19 cellular contexts compared by ENCODE assay signal in the genomic region with DNA sequence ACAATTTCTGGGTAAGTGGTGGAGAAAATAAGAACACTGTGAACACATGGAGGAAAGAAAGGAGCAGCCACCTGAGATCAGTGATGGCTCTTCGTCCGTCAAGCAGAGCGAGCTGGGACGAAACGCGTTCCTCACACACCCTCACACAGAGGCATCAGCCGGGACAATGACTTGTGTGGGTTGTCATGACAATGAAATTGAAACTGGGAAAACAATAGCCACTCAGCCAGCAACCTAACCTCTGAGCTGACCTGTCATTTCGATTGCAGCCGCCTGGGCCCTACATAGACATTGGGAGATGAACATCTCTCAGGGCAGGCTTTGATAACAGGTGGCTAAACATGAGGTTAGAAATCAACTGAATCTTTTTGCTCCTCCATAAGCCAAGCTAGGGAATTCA. TPM values are rescaled to one million over a fixed set of nuclear protein-coding genes. Genes with fewer than 3 reads are reported as not detected.
"Had no signal": no experiment of that assay in that cellular context is flagged by ENCODE, and none has a peak within 500 bp of the region (broad histone marks: within the 10 kb centered on the region; RNA-seq: fewer than 3 reads in every experiment).

No MANE protein-coding gene starts in this region.

- H3K27ac ChIP-seq: ascending aorta, gastrocnemius medialis, heart left ventricle, left ventricle myocardium inferior, tibial nerve, uterus had no signal

- DNase-seq: activated CD4-positive, alpha-beta T cell treated with anti-CD3 and anti-CD28 coated beads, Interleukin-2, amount 10 ng/mL, durations not matched to agents 7 days and 5 days; activated CD8-positive, alpha-beta memory T cell treated with anti-CD3 and anti-CD28 coated beads, Interleukin-2, amount 50 U/mL, for 4 hours; activated effector memory CD4-positive, alpha-beta T cell treated with Interleukin-2 at 50 U/mL for 16 hours; activated naive CD4-positive, alpha-beta T cell treated with anti-CD3 and anti-CD28 coated beads, Interleukin-2, amount 10 ng/mL, durations not matched to agents 7 days and 5 days; activated T-cell treated with anti-CD3 and anti-CD28 coated beads, Interleukin-2, amount 50 U/mL, for 48 hours; cortex of kidney; effector CD4-positive, alpha-beta T cell; gastrocnemius medialis; heart left ventricle; kidney; left ventricle myocardium inferior; natural killer cell; stimulated activated CD8-positive, alpha-beta memory T cell treated with anti-CD3 and anti-CD28 coated beads, Interleukin-4, amount 100 ng/mL, for 48 hours; stimulated activated naive CD4-positive, alpha-beta T cell; T1000; uterus had no signal

RNA-seq across cellular contexts. Expression of gene TRIM29, which starts 51.3 kb away (rescaled TPM):
- total RNA-seq: activated CD4-positive, alpha-beta T cell treated with anti-CD3 and anti-CD28 coated beads, Interleukin-2, amount 10 ng/mL, durations not matched to agents 7 days and 5 days; left ventricle myocardium inferior; natural killer cell; T-helper 1 cell treated with Interleukin-12 subunit alpha and Interleukin-12 subunit beta and Interleukin-4 antibody, amounts not matched to agents 30 ng/mL and 1 ng/mL, for 36 hours had no signal
